In genomic region chr1:107451735-107452134, GRCh38 we compare ENCODE assay signal across 1 cellular context.
TF ChIP-seq lines count a peak whose summit lies in the region.

No MANE protein-coding gene starts in this region.

TF ChIP-seq in GM12878, 131 proteins besides CTCF, POLR2A, EP300 and RAD21 (continued from another document and continues in another):
- TF ChIP-seq, protein P1, sequence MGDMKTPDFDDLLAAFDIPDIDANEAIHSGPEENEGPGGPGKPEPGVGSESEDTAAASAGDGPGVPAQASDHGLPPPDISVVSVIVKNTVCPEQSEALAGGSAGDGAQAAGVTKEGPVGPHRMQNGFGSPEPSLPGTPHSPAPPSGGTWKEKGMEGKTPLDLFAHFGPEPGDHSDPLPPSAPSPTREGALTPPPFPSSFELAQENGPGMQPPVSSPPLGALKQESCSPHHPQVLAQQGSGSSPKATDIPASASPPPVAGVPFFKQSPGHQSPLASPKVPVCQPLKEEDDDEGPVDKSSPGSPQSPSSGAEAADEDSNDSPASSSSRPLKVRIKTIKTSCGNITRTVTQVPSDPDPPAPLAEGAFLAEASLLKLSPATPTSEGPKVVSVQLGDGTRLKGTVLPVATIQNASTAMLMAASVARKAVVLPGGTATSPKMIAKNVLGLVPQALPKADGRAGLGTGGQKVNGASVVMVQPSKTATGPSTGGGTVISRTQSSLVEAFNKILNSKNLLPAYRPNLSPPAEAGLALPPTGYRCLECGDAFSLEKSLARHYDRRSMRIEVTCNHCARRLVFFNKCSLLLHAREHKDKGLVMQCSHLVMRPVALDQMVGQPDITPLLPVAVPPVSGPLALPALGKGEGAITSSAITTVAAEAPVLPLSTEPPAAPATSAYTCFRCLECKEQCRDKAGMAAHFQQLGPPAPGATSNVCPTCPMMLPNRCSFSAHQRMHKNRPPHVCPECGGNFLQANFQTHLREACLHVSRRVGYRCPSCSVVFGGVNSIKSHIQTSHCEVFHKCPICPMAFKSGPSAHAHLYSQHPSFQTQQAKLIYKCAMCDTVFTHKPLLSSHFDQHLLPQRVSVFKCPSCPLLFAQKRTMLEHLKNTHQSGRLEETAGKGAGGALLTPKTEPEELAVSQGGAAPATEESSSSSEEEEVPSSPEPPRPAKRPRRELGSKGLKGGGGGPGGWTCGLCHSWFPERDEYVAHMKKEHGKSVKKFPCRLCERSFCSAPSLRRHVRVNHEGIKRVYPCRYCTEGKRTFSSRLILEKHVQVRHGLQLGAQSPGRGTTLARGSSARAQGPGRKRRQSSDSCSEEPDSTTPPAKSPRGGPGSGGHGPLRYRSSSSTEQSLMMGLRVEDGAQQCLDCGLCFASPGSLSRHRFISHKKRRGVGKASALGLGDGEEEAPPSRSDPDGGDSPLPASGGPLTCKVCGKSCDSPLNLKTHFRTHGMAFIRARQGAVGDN (IDR thresholded peaks at IDR 0.05): no peak
- no peak for TF ChIP-seq TBL1XR1 (IDR thresholded peaks at IDR 0.05; ENCODE audit: low read depth, low read length)
- TF ChIP-seq GABPA (IDR thresholded peaks at IDR 0.05; ENCODE audit: low read depth): no peak
- TF ChIP-seq SMARCA5 (IDR thresholded peaks at IDR 0.05): no peak
- TF ChIP-seq JUNB (IDR thresholded peaks at IDR 0.05): 0 out of 2 replicates have a peak, but pooled peaks have one; percentile 11
- no peak for TF ChIP-seq KAT2A (conservative IDR thresholded peaks at IDR 0.05; ENCODE audit: control insufficient read depth, low read depth, low read length)
- TF ChIP-seq MEF2B (IDR thresholded peaks at IDR 0.05; ENCODE audit: partially characterized antibody, poor library complexity, severe bottlenecking): no peak
- no peak for TF ChIP-seq LARP7 (IDR thresholded peaks at IDR 0.05)
- TF ChIP-seq, protein P2, sequence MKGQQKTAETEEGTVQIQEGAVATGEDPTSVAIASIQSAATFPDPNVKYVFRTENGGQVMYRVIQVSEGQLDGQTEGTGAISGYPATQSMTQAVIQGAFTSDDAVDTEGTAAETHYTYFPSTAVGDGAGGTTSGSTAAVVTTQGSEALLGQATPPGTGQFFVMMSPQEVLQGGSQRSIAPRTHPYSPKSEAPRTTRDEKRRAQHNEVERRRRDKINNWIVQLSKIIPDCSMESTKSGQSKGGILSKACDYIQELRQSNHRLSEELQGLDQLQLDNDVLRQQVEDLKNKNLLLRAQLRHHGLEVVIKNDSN (IDR thresholded peaks at IDR 0.05; ENCODE audit: borderline replicate concordance, extremely low read length, insufficient read depth, low read depth, low read length): no peak
- no peak for TF ChIP-seq YBX1 (IDR thresholded peaks at IDR 0.05)
- TF ChIP-seq ZBTB11 (CRISPR knock-in tag; IDR thresholded peaks at IDR 0.05): no peak
- TF ChIP-seq KLF5 (IDR thresholded peaks at IDR 0.05; ENCODE audit: partially characterized antibody): no peak
- TF ChIP-seq NR2C1 (IDR thresholded peaks at IDR 0.05): no peak
- TF ChIP-seq STAT1 (conservative IDR thresholded peaks at IDR 0.05): no peak
- TF ChIP-seq, protein P3, sequence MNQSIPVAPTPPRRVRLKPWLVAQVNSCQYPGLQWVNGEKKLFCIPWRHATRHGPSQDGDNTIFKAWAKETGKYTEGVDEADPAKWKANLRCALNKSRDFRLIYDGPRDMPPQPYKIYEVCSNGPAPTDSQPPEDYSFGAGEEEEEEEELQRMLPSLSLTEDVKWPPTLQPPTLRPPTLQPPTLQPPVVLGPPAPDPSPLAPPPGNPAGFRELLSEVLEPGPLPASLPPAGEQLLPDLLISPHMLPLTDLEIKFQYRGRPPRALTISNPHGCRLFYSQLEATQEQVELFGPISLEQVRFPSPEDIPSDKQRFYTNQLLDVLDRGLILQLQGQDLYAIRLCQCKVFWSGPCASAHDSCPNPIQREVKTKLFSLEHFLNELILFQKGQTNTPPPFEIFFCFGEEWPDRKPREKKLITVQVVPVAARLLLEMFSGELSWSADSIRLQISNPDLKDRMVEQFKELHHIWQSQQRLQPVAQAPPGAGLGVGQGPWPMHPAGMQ (IDR thresholded peaks at IDR 0.05; ENCODE audit: borderline replicate concordance): no peak
- no peak for TF ChIP-seq RAD51 (IDR thresholded peaks at IDR 0.05)
- no peak for TF ChIP-seq ESRRA (IDR thresholded peaks at IDR 0.05; ENCODE audit: low read length)
- no peak for TF ChIP-seq TCF12 (IDR thresholded peaks at IDR 0.05; ENCODE audit: low read depth, low read length)
- no peak for TF ChIP-seq SIX5 (IDR thresholded peaks at IDR 0.05; ENCODE audit: low read depth, low read length, severe bottlenecking)
- TF ChIP-seq FOXM1 (IDR thresholded peaks at IDR 0.05; ENCODE audit: low read depth, low read length): no peak
- no peak for TF ChIP-seq POLR2AphosphoS5 (IDR thresholded peaks at IDR 0.05; ENCODE audit: low read length)
- no peak for TF ChIP-seq CEBPB (IDR thresholded peaks at IDR 0.05; ENCODE audit: borderline replicate concordance in 1 of 2, low read depth in 2 of 2, low read length in 2 of 2)
- TF ChIP-seq PAX5 (IDR thresholded peaks at IDR 0.05; ENCODE audit: borderline replicate concordance, low read depth, low read length): no peak
- no peak for TF ChIP-seq CBX3 (IDR thresholded peaks at IDR 0.05; ENCODE audit: borderline replicate concordance, low read depth)
- no peak for TF ChIP-seq SUPT20H (IDR thresholded peaks at IDR 0.05; ENCODE audit: borderline replicate concordance, control insufficient read depth, low read depth, low read length)
- TF ChIP-seq JUND (IDR thresholded peaks at IDR 0.05; ENCODE audit: low read depth, low read length): no peak
- TF ChIP-seq, protein P4, sequence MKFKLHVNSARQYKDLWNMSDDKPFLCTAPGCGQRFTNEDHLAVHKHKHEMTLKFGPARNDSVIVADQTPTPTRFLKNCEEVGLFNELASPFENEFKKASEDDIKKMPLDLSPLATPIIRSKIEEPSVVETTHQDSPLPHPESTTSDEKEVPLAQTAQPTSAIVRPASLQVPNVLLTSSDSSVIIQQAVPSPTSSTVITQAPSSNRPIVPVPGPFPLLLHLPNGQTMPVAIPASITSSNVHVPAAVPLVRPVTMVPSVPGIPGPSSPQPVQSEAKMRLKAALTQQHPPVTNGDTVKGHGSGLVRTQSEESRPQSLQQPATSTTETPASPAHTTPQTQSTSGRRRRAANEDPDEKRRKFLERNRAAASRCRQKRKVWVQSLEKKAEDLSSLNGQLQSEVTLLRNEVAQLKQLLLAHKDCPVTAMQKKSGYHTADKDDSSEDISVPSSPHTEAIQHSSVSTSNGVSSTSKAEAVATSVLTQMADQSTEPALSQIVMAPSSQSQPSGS (IDR thresholded peaks at IDR 0.05; ENCODE audit: low read length): peak; percentile 27; the same call in 1 of the 2 replicates
- TF ChIP-seq CREM (IDR thresholded peaks at IDR 0.05; ENCODE audit: low read depth): no peak
- TF ChIP-seq, protein P5, sequence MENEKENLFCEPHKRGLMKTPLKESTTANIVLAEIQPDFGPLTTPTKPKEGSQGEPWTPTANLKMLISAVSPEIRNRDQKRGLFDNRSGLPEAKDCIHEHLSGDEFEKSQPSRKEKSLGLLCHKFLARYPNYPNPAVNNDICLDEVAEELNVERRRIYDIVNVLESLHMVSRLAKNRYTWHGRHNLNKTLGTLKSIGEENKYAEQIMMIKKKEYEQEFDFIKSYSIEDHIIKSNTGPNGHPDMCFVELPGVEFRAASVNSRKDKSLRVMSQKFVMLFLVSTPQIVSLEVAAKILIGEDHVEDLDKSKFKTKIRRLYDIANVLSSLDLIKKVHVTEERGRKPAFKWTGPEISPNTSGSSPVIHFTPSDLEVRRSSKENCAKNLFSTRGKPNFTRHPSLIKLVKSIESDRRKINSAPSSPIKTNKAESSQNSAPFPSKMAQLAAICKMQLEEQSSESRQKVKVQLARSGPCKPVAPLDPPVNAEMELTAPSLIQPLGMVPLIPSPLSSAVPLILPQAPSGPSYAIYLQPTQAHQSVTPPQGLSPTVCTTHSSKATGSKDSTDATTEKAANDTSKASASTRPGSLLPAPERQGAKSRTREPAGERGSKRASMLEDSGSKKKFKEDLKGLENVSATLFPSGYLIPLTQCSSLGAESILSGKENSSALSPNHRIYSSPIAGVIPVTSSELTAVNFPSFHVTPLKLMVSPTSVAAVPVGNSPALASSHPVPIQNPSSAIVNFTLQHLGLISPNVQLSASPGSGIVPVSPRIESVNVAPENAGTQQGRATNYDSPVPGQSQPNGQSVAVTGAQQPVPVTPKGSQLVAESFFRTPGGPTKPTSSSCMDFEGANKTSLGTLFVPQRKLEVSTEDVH (IDR thresholded peaks at IDR 0.05; ENCODE audit: low read depth, partially characterized antibody): no peak
- TF ChIP-seq, protein P6, sequence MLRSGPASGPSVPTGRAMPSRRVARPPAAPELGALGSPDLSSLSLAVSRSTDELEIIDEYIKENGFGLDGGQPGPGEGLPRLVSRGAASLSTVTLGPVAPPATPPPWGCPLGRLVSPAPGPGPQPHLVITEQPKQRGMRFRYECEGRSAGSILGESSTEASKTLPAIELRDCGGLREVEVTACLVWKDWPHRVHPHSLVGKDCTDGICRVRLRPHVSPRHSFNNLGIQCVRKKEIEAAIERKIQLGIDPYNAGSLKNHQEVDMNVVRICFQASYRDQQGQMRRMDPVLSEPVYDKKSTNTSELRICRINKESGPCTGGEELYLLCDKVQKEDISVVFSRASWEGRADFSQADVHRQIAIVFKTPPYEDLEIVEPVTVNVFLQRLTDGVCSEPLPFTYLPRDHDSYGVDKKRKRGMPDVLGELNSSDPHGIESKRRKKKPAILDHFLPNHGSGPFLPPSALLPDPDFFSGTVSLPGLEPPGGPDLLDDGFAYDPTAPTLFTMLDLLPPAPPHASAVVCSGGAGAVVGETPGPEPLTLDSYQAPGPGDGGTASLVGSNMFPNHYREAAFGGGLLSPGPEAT (IDR thresholded peaks at IDR 0.05; ENCODE audit: low read depth): no peak
- TF ChIP-seq SREBF1 (IDR thresholded peaks at IDR 0.05; ENCODE audit: low read length): no peak
- TF ChIP-seq SMAD1 (IDR thresholded peaks at IDR 0.05; ENCODE audit: low read depth, partially characterized antibody): no peak
- TF ChIP-seq TAF1 (IDR thresholded peaks at IDR 0.05; ENCODE audit: borderline replicate concordance, low read depth, low read length): no peak
- TF ChIP-seq, protein P7, sequence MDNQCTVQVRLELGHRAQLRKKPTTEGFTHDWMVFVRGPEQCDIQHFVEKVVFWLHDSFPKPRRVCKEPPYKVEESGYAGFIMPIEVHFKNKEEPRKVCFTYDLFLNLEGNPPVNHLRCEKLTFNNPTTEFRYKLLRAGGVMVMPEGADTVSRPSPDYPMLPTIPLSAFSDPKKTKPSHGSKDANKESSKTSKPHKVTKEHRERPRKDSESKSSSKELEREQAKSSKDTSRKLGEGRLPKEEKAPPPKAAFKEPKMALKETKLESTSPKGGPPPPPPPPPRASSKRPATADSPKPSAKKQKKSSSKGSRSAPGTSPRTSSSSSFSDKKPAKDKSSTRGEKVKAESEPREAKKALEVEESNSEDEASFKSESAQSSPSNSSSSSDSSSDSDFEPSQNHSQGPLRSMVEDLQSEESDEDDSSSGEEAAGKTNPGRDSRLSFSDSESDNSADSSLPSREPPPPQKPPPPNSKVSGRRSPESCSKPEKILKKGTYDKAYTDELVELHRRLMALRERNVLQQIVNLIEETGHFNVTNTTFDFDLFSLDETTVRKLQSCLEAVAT (IDR thresholded peaks at IDR 0.05): no peak
- no peak for TF ChIP-seq POU2F2 (IDR thresholded peaks at IDR 0.05; ENCODE audit: borderline replicate concordance, low read depth, low read length)
- peak; percentile 46 for TF ChIP-seq SPI1 (IDR thresholded peaks at IDR 0.05; ENCODE audit: borderline replicate concordance, insufficient read depth, low read depth, low read length)
- no peak for TF ChIP-seq SREBF2 (IDR thresholded peaks at IDR 0.05; ENCODE audit: low read length)
- TF ChIP-seq SP1 (IDR thresholded peaks at IDR 0.05; ENCODE audit: low read depth, low read length): no peak
- 0 out of 2 replicates have a peak, but pooled peaks have one; percentile 5 for TF ChIP-seq IKZF1 (conservative IDR thresholded peaks at IDR 0.05)
- TF ChIP-seq, protein P8, sequence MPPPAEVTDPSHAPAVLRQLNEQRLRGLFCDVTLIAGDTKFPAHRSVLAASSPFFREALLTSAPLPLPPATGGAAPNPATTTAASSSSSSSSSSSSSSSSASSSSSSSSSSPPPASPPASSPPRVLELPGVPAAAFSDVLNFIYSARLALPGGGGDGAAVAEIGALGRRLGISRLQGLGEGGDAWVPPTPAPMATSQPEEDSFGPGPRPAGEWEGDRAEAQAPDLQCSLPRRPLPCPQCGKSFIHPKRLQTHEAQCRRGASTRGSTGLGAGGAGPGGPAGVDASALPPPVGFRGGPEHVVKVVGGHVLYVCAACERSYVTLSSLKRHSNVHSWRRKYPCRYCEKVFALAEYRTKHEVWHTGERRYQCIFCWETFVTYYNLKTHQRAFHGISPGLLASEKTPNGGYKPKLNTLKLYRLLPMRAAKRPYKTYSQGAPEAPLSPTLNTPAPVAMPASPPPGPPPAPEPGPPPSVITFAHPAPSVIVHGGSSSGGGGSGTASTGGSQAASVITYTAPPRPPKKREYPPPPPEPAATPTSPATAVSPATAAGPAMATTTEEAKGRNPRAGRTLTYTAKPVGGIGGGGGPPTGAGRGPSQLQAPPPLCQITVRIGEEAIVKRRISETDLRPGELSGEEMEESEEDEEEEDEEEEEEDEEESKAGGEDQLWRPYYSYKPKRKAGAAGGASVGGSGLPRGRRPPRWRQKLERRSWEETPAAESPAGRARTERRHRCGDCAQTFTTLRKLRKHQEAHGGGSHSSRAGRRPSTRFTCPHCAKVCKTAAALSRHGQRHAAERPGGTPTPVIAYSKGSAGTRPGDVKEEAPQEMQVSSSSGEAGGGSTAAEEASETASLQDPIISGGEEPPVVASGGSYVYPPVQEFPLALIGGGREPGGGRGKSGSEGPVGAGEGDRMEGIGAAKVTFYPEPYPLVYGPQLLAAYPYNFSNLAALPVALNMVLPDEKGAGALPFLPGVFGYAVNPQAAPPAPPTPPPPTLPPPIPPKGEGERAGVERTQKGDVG (CRISPR knock-in tag; IDR thresholded peaks at IDR 0.05): no peak
